Comparison of ENCODE assay signal across 13 cellular contexts in genomic region chr10:102537367-102537766, GRCh38.
"Had no signal": no experiment of that assay in that cellular context is flagged by ENCODE, and none has a peak within 500 bp of the region (broad histone marks: within the 10 kb centered on the region; RNA-seq: fewer than 3 reads in every experiment).

No MANE protein-coding gene starts in this region.

- H3K9me3 Mint-ChIP-seq: activated naive CD4-positive, alpha-beta T cell treated with anti-CD3 and anti-CD28 coated beads, Interleukin-2, amount 50 U/mL, for 72 hours; central memory CD8-positive, alpha-beta T cell; effector memory CD8-positive, alpha-beta T cell; memory B cell; natural killer cell had no signal

- ATAC-seq: activated naive CD4-positive, alpha-beta T cell treated with anti-CD3 and anti-CD28 coated beads, Interleukin-2, amount 50 U/mL, for 72 hours; body of pancreas; effector memory CD8-positive, alpha-beta T cell; gastrocnemius medialis; natural killer cell had no signal

- DNase-seq: amniotic stem cell; body of pancreas; effector memory CD8-positive, alpha-beta T cell; gastrocnemius medialis; kidney; left ventricle myocardium inferior; natural killer cell; substantia nigra; T-helper 9 cell; upper lobe of left lung had no signal

- H3K27ac Mint-ChIP-seq: activated naive CD4-positive, alpha-beta T cell treated with anti-CD3 and anti-CD28 coated beads, Interleukin-2, amount 50 U/mL, for 72 hours; effector memory CD8-positive, alpha-beta T cell; memory B cell; natural killer cell had no signal

- H3K27me3 Mint-ChIP-seq: central memory CD8-positive, alpha-beta T cell; effector memory CD8-positive, alpha-beta T cell; memory B cell had no signal

- H3K36me3 Mint-ChIP-seq: activated naive CD4-positive, alpha-beta T cell treated with anti-CD3 and anti-CD28 coated beads, Interleukin-2, amount 50 U/mL, for 72 hours; natural killer cell had no signal

- H3K4me3 Mint-ChIP-seq: central memory CD8-positive, alpha-beta T cell; effector memory CD8-positive, alpha-beta T cell; memory B cell; natural killer cell had no signal
